ENCODE assay signal across 9 cellular contexts in genomic region chr5:179822059-179822432, GRCh38. TPM values are rescaled to one million over a fixed set of nuclear protein-coding genes. Genes with fewer than 3 reads are reported as not detected.
DNase-seq lines count a peak whose midpoint lies in the region; ATAC-seq and TF ChIP-seq lines count a peak whose summit lies in the region.
"Had no signal": no experiment of that assay in that cellular context is flagged by ENCODE, and none has a peak within 500 bp of the region (broad histone marks: within the 10 kb centered on the region; RNA-seq: fewer than 3 reads in every experiment).

No MANE protein-coding gene starts in this region.

- TF ChIP-seq POLR2A in ovary (IDR thresholded peaks at IDR 0.05), result no peak

- WGBS in ovary, 3 donors, result 31 to 70% (median 42%) methylated on average over 3 of the region's 3 CpGs

- H3K4me3 ChIP-seq in Caco-2 (ENCODE audit: low read depth, low read length), result peak overlapping the region; percentile 97
- H3K4me3 ChIP-seq in ovary, result peak overlapping the region; percentile 82

- H3K27me3 Mint-ChIP-seq in Caco-2 (ENCODE audit: insufficient read depth, unreplicated experiment), result no peaks in the 10 kb centered on the region

- H3K27me3 ChIP-seq in Caco-2 (replicated peaks; ENCODE audit: control insufficient read depth, insufficient read depth, low read length) (no peaks in the 10 kb centered on the region), ovary (no peaks in the 10 kb centered on the region)

- H3K4me3 Mint-ChIP-seq in Caco-2 (ENCODE audit: unreplicated experiment), result peak overlapping the region; percentile 88

- CTCF ChIA-PET in Caco-2 (lab: Charles Lee), result no interaction called here
- CTCF ChIA-PET in RWPE1 (lab: Yijun Ruan, JAX), result interaction anchor here (0.5 to 0.7 kb wide), 4 partner anchors 11 to 550 kb away, joined by 3 to 6 read pairs (median 4); no protein-coding TSS in a partner anchor

- intact Hi-C loops in Caco-2 (cut with micrococcal nuclease; ENCODE audit: unreplicated experiment) (no loop called here), ovary (cut with DNase I) (loop anchor here in 1 of 4 donors (10.0 kb wide), 1 partner anchor 83 kb away; the partner anchor contains the start of gene TBC1D9B)

- H3K9me3 ChIP-seq in Caco-2 (no peaks in the 10 kb centered on the region), ovary (no peaks in the 10 kb centered on the region)

- no peaks in the 10 kb centered on the region for H3K9me3 Mint-ChIP-seq in Caco-2 (ENCODE audit: unreplicated experiment)

- peaks cover 95% of the 10 kb centered on the region for H3K36me3 Mint-ChIP-seq in Caco-2 (ENCODE audit: insufficient read depth, unreplicated experiment)

- TF ChIP-seq CTCF in Caco-2 (IDR thresholded peaks at IDR 0.05; ENCODE audit: insufficient read depth in 1 of 2, low read depth in 1 of 2, low read length in 1 of 2, severe bottlenecking in 1 of 2, unreplicated experiment in 1 of 2) (no peak), RWPE1 (conservative IDR thresholded peaks at IDR 0.05; ENCODE audit: low read depth) (no peak), ovary (IDR thresholded peaks at IDR 0.05) (no peak)

- BruUV-seq in Caco-2 (replicated peaks; lab: Mats Ljungman, UMichigan), result TSS peak; percentile 56

- H3K4me1 ChIP-seq in Caco-2, result peaks cover 59% of the 10 kb centered on the region
- peaks cover 34% of the 10 kb centered on the region for H3K4me1 ChIP-seq in ovary (ENCODE audit: insufficient read depth)

- H3K27ac ChIP-seq in RWPE1 (peak overlapping the region; percentile 95), epithelial cell of prostate (peak overlapping the region; percentile 84), ovary (peak overlapping the region in 1 of 2 donors; percentile 0)

- DNase-seq in Caco-2 (no peak), RWPE1 (ENCODE audit: low spot score) (no peak), epithelial cell of prostate (ENCODE audit: low read depth, low spot score) (no peak), ovary (no peak), putamen (ENCODE audit: low spot score) (no peak), hypothalamus (lab: John Stamatoyannopoulos, UW) (no peak), activated gamma-delta T cell (lab: John Stamatoyannopoulos, UW) (no peak)
- DNase-seq: SIG-M5 had no signal

- H3K4me1 Mint-ChIP-seq in Caco-2 (ENCODE audit: low read depth, unreplicated experiment), result peaks cover 37% of the 10 kb centered on the region

- peak overlapping the region; percentile 89 for H3K27ac Mint-ChIP-seq in Caco-2 (ENCODE audit: unreplicated experiment)

- TF ChIP-seq EP300 in ovary (IDR thresholded peaks at IDR 0.05), result no peak

- POLR2A ChIA-PET in Caco-2 (lab: Charles Lee), result interaction anchor here (0.6 kb wide), 1 partner anchor 72 kb away, joined by 4 read pairs; no protein-coding TSS in a partner anchor
- POLR2A ChIA-PET in RWPE1 (lab: Yijun Ruan, JAX; ENCODE audit: low non-redundant PET), result interaction anchor here (0.7 kb wide), 2 partner anchors 9 to 15 kb away, joined by 3 to 4 read pairs; no protein-coding TSS in a partner anchor

- H3K36me3 ChIP-seq in Caco-2 (ENCODE audit: control insufficient read depth, insufficient read depth, low read length) (peaks cover 16% of the 10 kb centered on the region), ovary (no peaks in the 10 kb centered on the region)

- ATAC-seq in GM19023 (IDR thresholded peaks at IDR 0.05; ENCODE audit: unreplicated experiment), result no peak

RNA-seq across cellular contexts. Expression of gene SQSTM1, which starts 1.3 kb away (rescaled TPM):
- total RNA-seq in Caco-2 (2022) (250 and 259 TPM in 2 replicates), ovary (100 to 1,000 TPM; 257 to 457 (median 337) TPM)
- polyA plus RNA-seq in ovary, result 100 to 1,000 TPM; 125 to 265 TPM

RNA-seq across cellular contexts. Expression of gene MGAT4B, which starts 15.4 kb away (rescaled TPM):
- total RNA-seq in Caco-2 (2022) (215 and 217 TPM in 2 replicates), ovary (100 to 1,000 TPM in 1 of 7 donors, 10 to 100 TPM in 6; 51.2 to 102 (median 68.6) TPM)
- 10 to 100 TPM; 51.0 to 65.6 TPM for polyA plus RNA-seq in ovary

RNA-seq across cellular contexts. Expression of gene LTC4S, which starts 28.3 kb away (rescaled TPM):
- total RNA-seq in Caco-2 (2022) (2.3 and 2.4 TPM in 2 replicates), ovary (10 to 100 TPM in 6 of 7 donors, 1 to 10 TPM in 1; 7.5 to 43.5 (median 20.6) TPM)
- 10 to 100 TPM in 1 of 2 donors, not detected in 1; 11.7 TPM for polyA plus RNA-seq in ovary

RNA-seq across cellular contexts. Expression of gene MRNIP, which starts 36.6 kb away (rescaled TPM):
- total RNA-seq in Caco-2 (2022) (37.8 and 43.0 TPM in 2 replicates), ovary (10 to 100 TPM; 46.2 to 61.1 (median 50.3) TPM)
- 10 to 100 TPM; 26.9 to 59.3 TPM for polyA plus RNA-seq in ovary
